In the genomic region with DNA sequence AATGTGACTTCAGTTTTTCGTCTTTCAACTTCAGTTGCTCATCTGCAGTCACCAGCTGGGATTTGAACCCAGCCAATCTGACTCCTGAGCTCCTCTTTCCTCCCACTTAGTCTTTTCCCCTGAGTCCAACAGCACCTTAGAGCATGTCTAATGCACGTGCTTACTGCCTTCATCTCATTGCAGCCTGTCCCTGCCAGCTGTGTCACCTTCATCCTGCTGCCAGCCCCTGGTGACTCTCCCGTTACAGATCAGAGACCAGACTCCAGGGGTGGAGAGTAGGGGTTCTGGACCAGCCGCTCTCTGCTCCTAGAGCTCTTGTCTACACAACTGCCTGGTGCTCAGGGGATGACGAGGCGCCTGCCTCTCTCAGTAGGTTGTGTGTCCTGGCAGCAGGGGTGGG, we compare ENCODE assay signal across 16 cellular contexts.
DNase-seq lines count a peak whose midpoint lies in the region; ATAC-seq and TF ChIP-seq lines count a peak whose summit lies in the region.
"Had no signal": no experiment of that assay in that cellular context is flagged by ENCODE, and none has a peak within 500 bp of the region (broad histone marks: within the 10 kb centered on the region; RNA-seq: fewer than 3 reads in every experiment).

No MANE protein-coding gene starts in this region.

- no peaks in the 10 kb centered on the region for H3K9me3 Mint-ChIP-seq in effector memory CD8-positive, alpha-beta T cell
- no peaks in the 10 kb centered on the region for H3K9me3 Mint-ChIP-seq in progenitor cell of endocrine pancreas (ENCODE audit: low read depth)
- H3K9me3 Mint-ChIP-seq: CD4-positive, alpha-beta T cell had no signal

- no peaks in the 10 kb centered on the region for H3K27me3 Mint-ChIP-seq in effector memory CD8-positive, alpha-beta T cell
- no peaks in the 10 kb centered on the region for H3K27me3 Mint-ChIP-seq in progenitor cell of endocrine pancreas
- H3K27me3 Mint-ChIP-seq: CD4-positive, alpha-beta T cell had no signal

- DNase-seq in NCI-H524 (lab: John Stamatoyannopoulos, UW) (peak; percentile 15 to 53), NCI-H524 treated with DMSO at 0.1 percent for 48 hours (lab: John Stamatoyannopoulos, UW) (no peak), progenitor cell of endocrine pancreas (ENCODE audit: low spot score, unreplicated experiment) (no peak), GDM1 (lab: John Stamatoyannopoulos, UW) (no peak)
- DNase-seq in effector memory CD8-positive, alpha-beta T cell = no peak
- no peak for DNase-seq in activated T-cell treated with anti-CD3 and anti-CD28 coated beads, Interleukin-2, amount 50 U/mL, for 1 hour
- DNase-seq: Calu3; CD4-positive, alpha-beta T cell; MG63; NCI-H1092 treated with DMSO at 0.1 percent for 48 hours; NCI-H2029; NCI-H2227 treated with DMSO at 0.1 percent for 48 hours; NCI-H748 treated with DMSO at 0.1 percent for 48 hours; Peyer's patch had no signal

- peaks cover 25 to 29% of the 10 kb centered on the region in 2 donors for H3K4me1 Mint-ChIP-seq in effector memory CD8-positive, alpha-beta T cell (ENCODE audit: low read depth in 2 of 2)
- H3K4me1 Mint-ChIP-seq in progenitor cell of endocrine pancreas (ENCODE audit: low read depth) = no peaks in the 10 kb centered on the region

- H3K36me3 Mint-ChIP-seq in effector memory CD8-positive, alpha-beta T cell (ENCODE audit: insufficient read depth) = peaks cover 34% of the 10 kb centered on the region
- peaks cover 9% of the 10 kb centered on the region for H3K36me3 Mint-ChIP-seq in progenitor cell of endocrine pancreas (ENCODE audit: insufficient read depth)

- H3K27ac Mint-ChIP-seq in effector memory CD8-positive, alpha-beta T cell = peak overlapping the region; percentile 10 to 57
- H3K27ac Mint-ChIP-seq in progenitor cell of endocrine pancreas = peak overlapping the region; percentile 3
- H3K27ac Mint-ChIP-seq: CD4-positive, alpha-beta T cell had no signal

- ATAC-seq in effector memory CD8-positive, alpha-beta T cell (replicated peaks) = no peak
- no peak for ATAC-seq in GM21723 (IDR thresholded peaks at IDR 0.05; ENCODE audit: unreplicated experiment)
- ATAC-seq: HCT116 had no signal

- no peak for TF ChIP-seq CTCF in progenitor cell of endocrine pancreas (IDR thresholded peaks at IDR 0.05; ENCODE audit: unreplicated experiment)

- H3K4me3 Mint-ChIP-seq in effector memory CD8-positive, alpha-beta T cell = no peak overlapping the region
- no peak overlapping the region for H3K4me3 Mint-ChIP-seq in progenitor cell of endocrine pancreas (ENCODE audit: low read depth)
- H3K4me3 Mint-ChIP-seq: CD4-positive, alpha-beta T cell had no signal

Comparison
In these comparisons a context has a peak if more than half of its experiments do, and no peak if none do; other contexts are left out.
1. DNase-seq: peak in NCI-H524 (2 of 2); none in NCI-H524 treated with DMSO at 0.1 percent for 48 hours (single experiment), effector memory CD8-positive, alpha-beta T cell (0 of 3), progenitor cell of endocrine pancreas (single experiment), activated T-cell treated with anti-CD3 and anti-CD28 coated beads, Interleukin-2, amount 50 U/mL, for 1 hour (single experiment) and GDM1 (single experiment).